Comparison of ENCODE assay signal across 2 cellular contexts in the genomic region with DNA sequence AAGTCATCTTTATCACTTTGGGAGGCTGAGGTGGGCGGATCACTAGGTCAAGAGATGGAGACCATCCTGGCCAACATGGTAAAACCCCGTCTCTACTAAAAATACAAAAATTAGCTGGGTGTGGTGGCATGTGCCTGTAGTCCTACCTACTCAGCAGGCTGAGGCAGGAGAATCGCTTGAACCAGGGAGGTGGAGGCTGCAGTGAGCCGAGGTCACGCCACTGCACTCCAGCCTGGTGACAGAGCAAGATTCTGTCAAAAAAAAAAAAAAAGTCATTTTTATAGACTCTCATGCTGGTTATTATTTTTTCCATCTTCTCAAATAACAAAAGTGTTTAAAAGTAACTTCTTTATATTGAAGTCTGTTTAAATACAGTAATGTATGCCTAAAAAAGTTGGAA. TPM values are rescaled to one million over a fixed set of nuclear protein-coding genes. Genes with fewer than 3 reads are reported as not detected.
"Had no signal": no experiment of that assay in that cellular context is flagged by ENCODE, and none has a peak within 500 bp of the region (broad histone marks: within the 10 kb centered on the region; RNA-seq: fewer than 3 reads in every experiment).

No MANE protein-coding gene starts in this region.

RNA-seq across cellular contexts. Expression of a gene that starts 17.1 kb away (rescaled TPM):
- total RNA-seq: natural killer cell treated with Interleukin-12 subunit alpha and Interleukin-12 subunit beta and Interleukin-15 and Interleukin-18, amount 100 ng/mL, for 72 hours had no signal
- polyA plus RNA-seq: immature natural killer cell had no signal
